Comparison of ENCODE assay signal across 10 cellular contexts in genomic region chr19:35555301-35556005, GRCh38. TPM values are rescaled to one million over a fixed set of nuclear protein-coding genes. Genes with fewer than 3 reads are reported as not detected.
A peak's percentile ranks its signal among the peaks of the same experiment; 100 is the strongest.
DNase-seq lines count a peak whose midpoint lies in the region; ATAC-seq, FAIRE-seq and TF ChIP-seq lines count a peak whose summit lies in the region.
"Had no signal": no experiment of that assay in that cellular context is flagged by ENCODE, and none has a peak within 500 bp of the region (broad histone marks: within the 10 kb centered on the region; RNA-seq: fewer than 3 reads in every experiment).

No MANE protein-coding gene starts in this region.

- ATAC-seq in HG03469 (IDR thresholded peaks at IDR 0.05; ENCODE audit: unreplicated experiment), result no peak
- no peak for ATAC-seq in GM19452 (IDR thresholded peaks at IDR 0.05; ENCODE audit: unreplicated experiment)

- H3K27me3 ChIP-seq in astrocyte (ENCODE audit: insufficient read depth, low read length), result peaks cover 10% of the 10 kb centered on the region
- H3K27me3 ChIP-seq in neuronal stem cell (ENCODE audit: control insufficient read depth in 3 of 3, insufficient read depth in 3 of 3, low read depth in 1 of 3, low read length in 3 of 3), result peaks cover 2 to 53% (median 28%) of the 10 kb centered on the region in 3 experiments

- no peak overlapping the region for H3K4ac ChIP-seq in neuronal stem cell (ENCODE audit: low read length)

- no peak for FAIRE-seq in astrocyte (lab: Jason Lieb, UNC)

- no peak overlapping the region for H2BK120ac ChIP-seq in neuronal stem cell (ENCODE audit: low read depth, low read length)

- H3K23ac ChIP-seq in neuronal stem cell (ENCODE audit: low read depth, low read length, poor library complexity), result peak overlapping the region; percentile 81

- H3K27me3 Mint-ChIP-seq in astrocyte (ENCODE audit: low read depth, unreplicated experiment), result peaks cover 61% of the 10 kb centered on the region

- peak; percentile 23 for TF ChIP-seq CTCF in astrocyte (IDR thresholded peaks at IDR 0.05; ENCODE audit: insufficient read depth, low read depth, low read length)

- no peaks in the 10 kb centered on the region for H3K4me1 Mint-ChIP-seq in astrocyte (ENCODE audit: low read depth, unreplicated experiment)

- no peak overlapping the region for H2AFZ ChIP-seq in astrocyte (ENCODE audit: low read depth, low read length)
- H2AFZ ChIP-seq in neuronal stem cell (ENCODE audit: low read length), result no peak overlapping the region

- no peaks in the 10 kb centered on the region for H3K79me2 ChIP-seq in astrocyte (ENCODE audit: insufficient read depth, low read length)

- no peaks in the 10 kb centered on the region for H3K9me3 ChIP-seq in astrocyte (ENCODE audit: insufficient read depth, low read depth, low read length)
- H3K9me3 ChIP-seq in neuronal stem cell (replicated peaks in 1 of 2; ENCODE audit: control insufficient read depth in 2 of 2, insufficient read depth in 1 of 2, low read depth in 1 of 2, low read length in 2 of 2), result peaks cover 0 to 4% of the 10 kb centered on the region in 2 donors

- no peaks in the 10 kb centered on the region for H3K9me3 Mint-ChIP-seq in astrocyte (ENCODE audit: unreplicated experiment)

- no peak overlapping the region for H3K27ac ChIP-seq in astrocyte (ENCODE audit: low read depth, low read length)
- H3K27ac ChIP-seq in neuronal stem cell (replicated peaks; ENCODE audit: low read length), result no peak overlapping the region

- WGBS in neuronal stem cell (ENCODE audit: extremely low coverage in 2 of 2, insufficient read length in 2 of 2, insufficient replicate concordance in 1 of 2), 2 donors, result no CpG with 5 or more reads among the region's 30 CpGs

- peak overlapping the region; percentile 4 for H2AK5ac ChIP-seq in neuronal stem cell (ENCODE audit: low read depth, low read length)

- peaks cover 5% of the 10 kb centered on the region for H3K36me3 Mint-ChIP-seq in astrocyte (ENCODE audit: low read depth, unreplicated experiment)

- no peak overlapping the region for H3K4me3 ChIP-seq in astrocyte (ENCODE audit: insufficient read depth, low read depth, low read length)
- peak overlapping the region in 1 of 2 donors; percentile 38 for H3K4me3 ChIP-seq in neuronal stem cell (ENCODE audit: low read length in 2 of 2)

- peak overlapping the region; percentile 1 for H2BK15ac ChIP-seq in neuronal stem cell (ENCODE audit: low read length)

- no peak overlapping the region for H2BK5ac ChIP-seq in neuronal stem cell (ENCODE audit: low read length)

- no peak overlapping the region for H3K4me3 Mint-ChIP-seq in astrocyte (ENCODE audit: unreplicated experiment)

- H3K27ac Mint-ChIP-seq in astrocyte (ENCODE audit: unreplicated experiment), result no peak overlapping the region

- H2BK12ac ChIP-seq in neuronal stem cell (ENCODE audit: low read length), result no peak overlapping the region

- H3K36me3 ChIP-seq in astrocyte (ENCODE audit: insufficient read depth, low read length) (no peaks in the 10 kb centered on the region), neuronal stem cell (replicated peaks in 1 of 2; ENCODE audit: control insufficient read depth in 2 of 2, insufficient read depth in 2 of 2, low read length in 2 of 2) (peaks cover 0 to 3% of the 10 kb centered on the region in 2 donors)

- H3K79me1 ChIP-seq in neuronal stem cell (ENCODE audit: low read depth, low read length), result no peaks in the 10 kb centered on the region

- no peak overlapping the region for H3K9ac ChIP-seq in astrocyte (ENCODE audit: low read length)
- H3K9ac ChIP-seq in neuronal stem cell (ENCODE audit: low read depth, low read length, poor library complexity), result peak overlapping the region; percentile 64

- H4K20me1 ChIP-seq in astrocyte (ENCODE audit: insufficient read depth, low read length), result no peaks in the 10 kb centered on the region

- H4K8ac ChIP-seq in neuronal stem cell (ENCODE audit: low read depth, low read length), result no peak overlapping the region

- peak; percentile 74 for DNase-seq in DMS53 (lab: John Stamatoyannopoulos, UW)
- DNase-seq in DMS53 treated with DMSO at 0.1 percent for 48 hours (lab: John Stamatoyannopoulos, UW; ENCODE audit: unreplicated experiment), result no peak
- peak; percentile 47 for DNase-seq in M059J (ENCODE audit: low read depth)
- no peak for DNase-seq in astrocyte (ENCODE audit: low read depth)
- peak; percentile 21 for DNase-seq in neuronal stem cell (ENCODE audit: low spot score)
- no peak for DNase-seq in NOMO-1 treated with dmso at 0.1 percent for 144 hours (lab: John Stamatoyannopoulos, UW; ENCODE audit: unreplicated experiment)
- DNase-seq: effector CD4-positive, alpha-beta T cell had no signal

- H3K4me2 ChIP-seq in astrocyte (ENCODE audit: low read length) (no peak overlapping the region), neuronal stem cell (ENCODE audit: insufficient read depth, low read length, poor library complexity, severe bottlenecking) (no peak overlapping the region)

- no peak overlapping the region for H3K18ac ChIP-seq in neuronal stem cell (ENCODE audit: low read length)

- peak overlapping the region; percentile 58 for H3K14ac ChIP-seq in neuronal stem cell (ENCODE audit: low read length)

- H3K4me1 ChIP-seq in astrocyte (ENCODE audit: insufficient read depth, low read length), result peaks cover 2% of the 10 kb centered on the region
- H3K4me1 ChIP-seq in neuronal stem cell (ENCODE audit: control insufficient read depth in 2 of 2, insufficient read depth in 1 of 2, low read depth in 1 of 2, low read length in 2 of 2), result peaks cover 0 to 3% of the 10 kb centered on the region in 2 donors

- no peak overlapping the region for H4K91ac ChIP-seq in neuronal stem cell (ENCODE audit: low read depth, low read length, poor library complexity)

RNA-seq across cellular contexts. Expression of gene ATP4A, which starts 8.0 kb away (rescaled TPM):
- not detected in 2 replicates for total RNA-seq in M059J (2014; rRNA removed; shearing (Covaris generic))
- total RNA-seq in astrocyte, result not detected in 2 replicates
- 0.04 TPM for polyA plus RNA-seq in neuronal stem cell (2013, experiment 1 of 2)
- polyA plus RNA-seq in neuronal stem cell (2013, experiment 2 of 2), result 0.03 TPM
- total RNA-seq: omental fat pad had no signal

RNA-seq across cellular contexts. Expression of gene TMEM147, which starts 10.0 kb away (rescaled TPM):
- total RNA-seq in M059J (2014; rRNA removed; shearing (Covaris generic)), result 106 and 116 TPM in 2 replicates
- total RNA-seq in astrocyte, result 68.2 and 69.3 TPM in 2 replicates
- polyA plus RNA-seq in neuronal stem cell (2013, experiment 1 of 2), result 86.7 TPM
- polyA plus RNA-seq in neuronal stem cell (2013, experiment 2 of 2), result 90.3 TPM

RNA-seq across cellular contexts. Expression of gene GAPDHS, which starts 22.2 kb away (rescaled TPM):
- total RNA-seq in M059J (2014; rRNA removed; shearing (Covaris generic)), result not detected in 2 replicates
- total RNA-seq in astrocyte, result not detected in 2 replicates
- polyA plus RNA-seq in neuronal stem cell (2013, experiment 1 of 2), result 0.03 TPM
- not detected for polyA plus RNA-seq in neuronal stem cell (2013, experiment 2 of 2)
- total RNA-seq: omental fat pad had no signal

RNA-seq across cellular contexts. Expression of gene SBSN, which starts 27.3 kb away (rescaled TPM):
- 0.25 and 0.49 TPM in 2 replicates for total RNA-seq in M059J (2014; rRNA removed; shearing (Covaris generic))
- total RNA-seq in astrocyte, result 0.18 and 0.38 TPM in 2 replicates
- 0.06 TPM for polyA plus RNA-seq in neuronal stem cell (2013, experiment 1 of 2)
- 0.10 TPM for polyA plus RNA-seq in neuronal stem cell (2013, experiment 2 of 2)

RNA-seq across cellular contexts. Expression of gene PMIS2, which starts 30.5 kb away (rescaled TPM):
- not detected in 2 replicates for total RNA-seq in M059J (2014; rRNA removed; shearing (Covaris generic))
- total RNA-seq in astrocyte, result not detected in 2 replicates
- polyA plus RNA-seq in neuronal stem cell (2013, experiment 1 of 2), result not detected
- polyA plus RNA-seq in neuronal stem cell (2013, experiment 2 of 2), result not detected
- total RNA-seq: omental fat pad had no signal

Comparison
In these comparisons a context has a peak if more than half of its experiments do, and no peak if none do; other contexts are left out.
1. DNase-seq: peak in DMS53 (single experiment), M059J (single experiment) and neuronal stem cell (single experiment); none in DMS53 treated with DMSO at 0.1 percent for 48 hours (single experiment), astrocyte (single experiment) and NOMO-1 treated with dmso at 0.1 percent for 144 hours (single experiment).